Comparison of ENCODE assay signal across 9 cellular contexts in the genomic region with DNA sequence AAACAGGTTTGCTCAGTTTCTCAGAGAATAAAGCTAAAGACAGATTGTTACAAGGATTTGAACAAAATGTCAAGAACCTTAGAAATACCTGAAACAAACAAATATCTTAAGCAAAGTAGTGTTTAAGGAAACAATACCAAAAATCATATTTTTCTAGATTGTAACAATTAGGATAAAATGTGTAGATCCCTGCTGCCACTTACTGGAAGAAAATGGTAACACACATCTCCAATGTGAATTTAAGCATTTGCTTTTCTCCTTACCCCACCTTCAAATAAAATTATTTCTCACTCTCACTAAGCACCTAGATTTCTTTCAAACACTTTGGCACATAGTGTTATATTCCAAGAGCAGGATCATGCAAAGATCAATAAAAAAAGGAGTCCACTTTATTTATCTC. TPM values are rescaled to one million over a fixed set of nuclear protein-coding genes. Genes with fewer than 3 reads are reported as not detected.
DNase-seq lines count a peak whose midpoint lies in the region; ATAC-seq and TF ChIP-seq lines count a peak whose summit lies in the region.
"Had no signal": no experiment of that assay in that cellular context is flagged by ENCODE, and none has a peak within 500 bp of the region (broad histone marks: within the 10 kb centered on the region; RNA-seq: fewer than 3 reads in every experiment).

No MANE protein-coding gene starts in this region.

- no peaks in the 10 kb centered on the region for H3K9me3 Mint-ChIP-seq in endodermal cell
- H3K9me3 Mint-ChIP-seq: stimulated activated naive CD8-positive, alpha-beta T cell treated with anti-CD3 and anti-CD28 coated beads, Interleukin-15, Interleukin-2, amounts not matched to agents 100 ng/mL and 50 ng/mL, for 24 hours had no signal

- no peak overlapping the region for H3K9ac ChIP-seq in endodermal cell (ENCODE audit: extremely low read depth, low read length, poor library complexity, severe bottlenecking)
- H3K9ac ChIP-seq in smooth muscle cell (ENCODE audit: low read depth), result no peak overlapping the region

- no peaks in the 10 kb centered on the region for H3K27me3 Mint-ChIP-seq in endodermal cell (ENCODE audit: insufficient read depth)
- H3K27me3 Mint-ChIP-seq: stimulated activated naive CD8-positive, alpha-beta T cell treated with anti-CD3 and anti-CD28 coated beads, Interleukin-15, Interleukin-2, amounts not matched to agents 100 ng/mL and 50 ng/mL, for 24 hours had no signal

- DNase-seq in NCI-H82 (lab: John Stamatoyannopoulos, UW) (peak; percentile 34), NCI-H82 treated with DMSO at 0.1 percent for 48 hours (lab: John Stamatoyannopoulos, UW; ENCODE audit: unreplicated experiment) (no peak), NCI-H1694 treated with DMSO at 0.1 percent for 48 hours (lab: John Stamatoyannopoulos, UW) (peak; percentile 31), endodermal cell (no peak), smooth muscle cell (lab: John Stamatoyannopoulos, UW; ENCODE audit: unreplicated experiment) (no peak), DMS153 treated with DMSO at 0.1 percent for 48 hours (lab: John Stamatoyannopoulos, UW; ENCODE audit: unreplicated experiment) (no peak)
- no peak for DNase-seq in stimulated activated CD4-positive, alpha-beta T cell treated with anti-CD3 and anti-CD28 coated beads, Interleukin-1b, Interleukin-23, amount 100 ng/mL, for 48 hours

- H3K4me2 ChIP-seq in smooth muscle cell, result no peak overlapping the region

- H2AFZ ChIP-seq in smooth muscle cell (ENCODE audit: low read depth), result no peak overlapping the region

- H3K4me1 ChIP-seq in endodermal cell (ENCODE audit: control insufficient read depth, insufficient read depth, low read length), result no peaks in the 10 kb centered on the region
- H3K4me1 ChIP-seq in smooth muscle cell (ENCODE audit: low read depth), result no peaks in the 10 kb centered on the region

- peaks cover 27% of the 10 kb centered on the region for H3K36me3 ChIP-seq in endodermal cell (ENCODE audit: control insufficient read depth, insufficient read depth, low read length)
- H3K36me3 ChIP-seq in smooth muscle cell (ENCODE audit: low read depth), result no peaks in the 10 kb centered on the region

- no peak overlapping the region for H3K4me3 Mint-ChIP-seq in endodermal cell
- H3K4me3 Mint-ChIP-seq: stimulated activated naive CD8-positive, alpha-beta T cell treated with anti-CD3 and anti-CD28 coated beads, Interleukin-15, Interleukin-2, amounts not matched to agents 100 ng/mL and 50 ng/mL, for 24 hours had no signal

- H3K27ac ChIP-seq in endodermal cell (ENCODE audit: low read depth, low read length) (no peak overlapping the region), smooth muscle cell (ENCODE audit: low read depth) (no peak overlapping the region)

- H3F3A ChIP-seq in smooth muscle cell (ENCODE audit: low read depth), result no peaks in the 10 kb centered on the region

- peaks cover 2% of the 10 kb centered on the region for H3K4me1 Mint-ChIP-seq in endodermal cell

- H3K27me3 ChIP-seq in endodermal cell (ENCODE audit: control insufficient read depth, insufficient read depth, low read length, poor library complexity, severe bottlenecking) (no peaks in the 10 kb centered on the region), smooth muscle cell (ENCODE audit: low read depth) (no peaks in the 10 kb centered on the region)

- ATAC-seq in GM21717 (IDR thresholded peaks at IDR 0.05; ENCODE audit: unreplicated experiment), result no peak

- H3K27ac Mint-ChIP-seq in endodermal cell, result no peak overlapping the region
- H3K27ac Mint-ChIP-seq: stimulated activated naive CD8-positive, alpha-beta T cell treated with anti-CD3 and anti-CD28 coated beads, Interleukin-15, Interleukin-2, amounts not matched to agents 100 ng/mL and 50 ng/mL, for 24 hours had no signal

- H3K4me3 ChIP-seq in endodermal cell (ENCODE audit: low read length) (no peak overlapping the region), smooth muscle cell (no peak overlapping the region)

- H3K79me2 ChIP-seq in smooth muscle cell (ENCODE audit: low read depth), result no peaks in the 10 kb centered on the region

- peaks cover 16% of the 10 kb centered on the region for H3K36me3 Mint-ChIP-seq in endodermal cell (ENCODE audit: low read depth)

- H3K9me3 ChIP-seq in endodermal cell (ENCODE audit: control insufficient read depth, low read length) (no peaks in the 10 kb centered on the region), smooth muscle cell (replicated peaks; ENCODE audit: low read depth) (no peaks in the 10 kb centered on the region)

- H4K20me1 ChIP-seq in smooth muscle cell (ENCODE audit: low read depth), result no peaks in the 10 kb centered on the region

- peak; percentile 84 for TF ChIP-seq CTCF in endodermal cell (conservative IDR thresholded peaks at IDR 0.05)
- peak; percentile 58 for TF ChIP-seq CTCF in smooth muscle cell (IDR thresholded peaks at IDR 0.05; ENCODE audit: borderline replicate concordance, insufficient read depth, poor library complexity, severe bottlenecking)

RNA-seq across cellular contexts. Expression of a gene that starts 34.9 kb away (rescaled TPM):
- total RNA-seq in endodermal cell, result 10 to 100 TPM; 33.6 to 41.9 TPM
- 53.4 TPM for polyA plus RNA-seq in endodermal cell (2013, experiment 1 of 2)
- 52.8 TPM for polyA plus RNA-seq in endodermal cell (2013, experiment 2 of 2)
- total RNA-seq in smooth muscle cell, result 63.1 and 63.3 TPM in 2 replicates
- 77.0 and 81.7 TPM in 2 replicates for polyA plus RNA-seq in smooth muscle cell

Comparison
In these comparisons a context has a peak if more than half of its experiments do, and no peak if none do; other contexts are left out.
1. DNase-seq: peak in NCI-H82 (single experiment) and NCI-H1694 treated with DMSO at 0.1 percent for 48 hours (single experiment); none in NCI-H82 treated with DMSO at 0.1 percent for 48 hours (single experiment), endodermal cell (single experiment), smooth muscle cell (single experiment), stimulated activated CD4-positive, alpha-beta T cell treated with anti-CD3 and anti-CD28 coated beads, Interleukin-1b, Interleukin-23, amount 100 ng/mL, for 48 hours (single experiment) and DMS153 treated with DMSO at 0.1 percent for 48 hours (single experiment).